ENCODE assay signal across 19 cellular contexts in the genomic region with DNA sequence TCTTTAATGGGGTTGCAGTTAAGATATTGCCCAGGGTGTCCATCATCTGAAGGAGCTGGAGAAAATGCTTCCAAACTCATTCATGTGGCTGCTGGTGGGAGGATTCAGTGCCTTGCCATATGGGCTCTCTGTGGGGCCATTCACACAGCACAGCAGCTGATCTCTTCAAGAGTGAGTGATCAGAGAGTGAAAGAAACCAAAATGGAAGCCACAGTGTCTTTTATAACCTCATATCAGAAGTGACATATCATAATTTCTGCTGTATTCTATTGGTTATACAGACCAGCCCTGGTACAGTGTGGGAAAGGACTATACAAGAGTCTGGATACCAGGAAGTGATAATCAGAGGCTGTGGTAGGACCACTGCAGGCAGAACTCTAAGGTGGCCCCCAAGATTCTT. TPM values are rescaled to one million over a fixed set of nuclear protein-coding genes. Genes with fewer than 3 reads are reported as not detected.
A peak's percentile ranks its signal among the peaks of the same experiment; 100 is the strongest.
DNase-seq lines count a peak whose midpoint lies in the region; ATAC-seq lines count a peak whose summit lies in the region.
"Had no signal": no experiment of that assay in that cellular context is flagged by ENCODE, and none has a peak within 500 bp of the region (broad histone marks: within the 10 kb centered on the region; RNA-seq: fewer than 3 reads in every experiment).

No MANE protein-coding gene starts in this region.

- peaks cover 10% of the 10 kb centered on the region for H3K27me3 Mint-ChIP-seq in activated CD4-positive, alpha-beta T cell treated with anti-CD3 and anti-CD28 coated beads for 36 hours
- no peaks in the 10 kb centered on the region for H3K27me3 Mint-ChIP-seq in activated naive CD4-positive, alpha-beta T cell treated with anti-CD3 and anti-CD28 coated beads for 36 hours (ENCODE audit: low read depth)
- H3K27me3 Mint-ChIP-seq in activated naive CD8-positive, alpha-beta T cell treated with anti-CD3 and anti-CD28 coated beads, Interleukin-2, amount 50 U/mL, for 24 hours: no peaks in the 10 kb centered on the region

- CTCF ChIA-PET in activated CD4-positive, alpha-beta T cell treated with anti-CD3 and anti-CD28 coated beads for 36 hours (lab: Charles Lee): no interaction called here
- CTCF ChIA-PET in activated naive CD4-positive, alpha-beta T cell treated with anti-CD3 and anti-CD28 coated beads for 36 hours (lab: Charles Lee): no interaction called here

- no peak overlapping the region for H3K4me3 Mint-ChIP-seq in activated CD4-positive, alpha-beta T cell treated with anti-CD3 and anti-CD28 coated beads for 36 hours
- no peak overlapping the region for H3K4me3 Mint-ChIP-seq in activated naive CD4-positive, alpha-beta T cell treated with anti-CD3 and anti-CD28 coated beads for 36 hours
- H3K4me3 Mint-ChIP-seq in activated naive CD8-positive, alpha-beta T cell treated with anti-CD3 and anti-CD28 coated beads, Interleukin-2, amount 50 U/mL, for 24 hours: no peak overlapping the region
- H3K4me3 Mint-ChIP-seq: CD4-positive, alpha-beta memory T cell had no signal

- H3K36me3 Mint-ChIP-seq in activated CD4-positive, alpha-beta T cell treated with anti-CD3 and anti-CD28 coated beads for 36 hours (ENCODE audit: low read depth): peaks cover 7% of the 10 kb centered on the region
- peaks cover 10 to 22% of the 10 kb centered on the region in 2 donors for H3K36me3 Mint-ChIP-seq in activated naive CD4-positive, alpha-beta T cell treated with anti-CD3 and anti-CD28 coated beads, Interleukin-2, amount 50 U/mL, for 72 hours
- H3K36me3 Mint-ChIP-seq in activated naive CD4-positive, alpha-beta T cell treated with anti-CD3 and anti-CD28 coated beads for 36 hours (ENCODE audit: low read depth): no peaks in the 10 kb centered on the region
- peaks cover 6% of the 10 kb centered on the region for H3K36me3 Mint-ChIP-seq in activated naive CD8-positive, alpha-beta T cell treated with anti-CD3 and anti-CD28 coated beads, Interleukin-2, amount 50 U/mL, for 24 hours (ENCODE audit: low read depth)

- H3K4me1 Mint-ChIP-seq in activated CD4-positive, alpha-beta T cell treated with anti-CD3 and anti-CD28 coated beads for 36 hours: peaks cover 25% of the 10 kb centered on the region
- H3K4me1 Mint-ChIP-seq in activated naive CD4-positive, alpha-beta T cell treated with anti-CD3 and anti-CD28 coated beads for 36 hours (ENCODE audit: low read depth): peaks cover 18% of the 10 kb centered on the region
- H3K4me1 Mint-ChIP-seq in activated naive CD8-positive, alpha-beta T cell treated with anti-CD3 and anti-CD28 coated beads, Interleukin-2, amount 50 U/mL, for 24 hours: peaks cover 31% of the 10 kb centered on the region

- no peak for DNase-seq in activated CD4-positive, alpha-beta T cell treated with anti-CD3 and anti-CD28 coated beads for 36 hours
- no peak for DNase-seq in activated CD4-positive, alpha-beta T cell treated with anti-CD3 and anti-CD28 coated beads, Interleukin-2, amount 50 U/mL, for 1 hour
- no peak for DNase-seq in activated naive CD4-positive, alpha-beta T cell treated with anti-CD3 and anti-CD28 coated beads, Interleukin-2, amount 50 U/mL, for 72 hours (ENCODE audit: low spot score in 2 of 2)
- DNase-seq in activated naive CD4-positive, alpha-beta T cell treated with anti-CD3 and anti-CD28 coated beads for 36 hours: no peak
- no peak for DNase-seq in activated naive CD8-positive, alpha-beta T cell treated with anti-CD3 and anti-CD28 coated beads, Interleukin-2, amount 50 U/mL, for 24 hours
- DNase-seq in cerebellar cortex (ENCODE audit: low spot score) (no peak), NCI-H2107 treated with DMSO at 0.1 percent for 48 hours (lab: John Stamatoyannopoulos, UW; ENCODE audit: unreplicated experiment) (no peak)
- DNase-seq: CD4-positive, alpha-beta memory T cell; DMS53; NCI-H1417 treated with DMSO at 0.1 percent for 48 hours; NCI-H187 treated with DMSO at 0.1 percent for 48 hours; NCI-H226; NCI-H524; NCI-H82; SHP77 had no signal

- POLR2A ChIA-PET in activated CD4-positive, alpha-beta T cell treated with anti-CD3 and anti-CD28 coated beads for 36 hours (lab: Charles Lee): no interaction called here

- intact Hi-C loops in activated CD4-positive, alpha-beta T cell treated with anti-CD3 and anti-CD28 coated beads for 36 hours (cut with DNase I, micrococcal nuclease): no loop called here
- intact Hi-C loops in activated naive CD4-positive, alpha-beta T cell treated with anti-CD3 and anti-CD28 coated beads for 36 hours (cut with micrococcal nuclease): no loop called here

- no peak overlapping the region for H3K27ac Mint-ChIP-seq in activated CD4-positive, alpha-beta T cell treated with anti-CD3 and anti-CD28 coated beads for 36 hours
- peak overlapping the region; percentile 6 to 13 for H3K27ac Mint-ChIP-seq in activated naive CD4-positive, alpha-beta T cell treated with anti-CD3 and anti-CD28 coated beads, Interleukin-2, amount 50 U/mL, for 72 hours
- no peak overlapping the region for H3K27ac Mint-ChIP-seq in activated naive CD4-positive, alpha-beta T cell treated with anti-CD3 and anti-CD28 coated beads for 36 hours
- H3K27ac Mint-ChIP-seq in activated naive CD8-positive, alpha-beta T cell treated with anti-CD3 and anti-CD28 coated beads, Interleukin-2, amount 50 U/mL, for 24 hours: peak overlapping the region; percentile 71

- ATAC-seq in activated CD4-positive, alpha-beta T cell treated with anti-CD3 and anti-CD28 coated beads for 36 hours: peak; percentile 79
- peak; percentile 56 to 64 for ATAC-seq in activated naive CD4-positive, alpha-beta T cell treated with anti-CD3 and anti-CD28 coated beads, Interleukin-2, amount 50 U/mL, for 72 hours
- peak; percentile 70 for ATAC-seq in activated naive CD8-positive, alpha-beta T cell treated with anti-CD3 and anti-CD28 coated beads, Interleukin-2, amount 50 U/mL, for 24 hours
- no peak for ATAC-seq in GM18502 (IDR thresholded peaks at IDR 0.05; ENCODE audit: poor library complexity, unreplicated experiment)

- H3K9me3 Mint-ChIP-seq in activated CD4-positive, alpha-beta T cell treated with anti-CD3 and anti-CD28 coated beads for 36 hours (ENCODE audit: low read depth): peaks cover 11% of the 10 kb centered on the region
- H3K9me3 Mint-ChIP-seq in activated naive CD4-positive, alpha-beta T cell treated with anti-CD3 and anti-CD28 coated beads, Interleukin-2, amount 50 U/mL, for 72 hours: peaks cover 11 to 17% of the 10 kb centered on the region in 2 donors
- peaks cover 8% of the 10 kb centered on the region for H3K9me3 Mint-ChIP-seq in activated naive CD4-positive, alpha-beta T cell treated with anti-CD3 and anti-CD28 coated beads for 36 hours
- H3K9me3 Mint-ChIP-seq in activated naive CD8-positive, alpha-beta T cell treated with anti-CD3 and anti-CD28 coated beads, Interleukin-2, amount 50 U/mL, for 24 hours: peaks cover 13% of the 10 kb centered on the region

RNA-seq across cellular contexts. Expression of a gene that starts 33.6 kb away (rescaled TPM):
- total RNA-seq in activated CD4-positive, alpha-beta T cell treated with anti-CD3 and anti-CD28 coated beads for 36 hours: under 1 TPM; 0.27 to 0.70 TPM
- total RNA-seq in activated naive CD4-positive, alpha-beta T cell treated with anti-CD3 and anti-CD28 coated beads, Interleukin-2, amount 50 U/mL, for 72 hours: 1 to 10 TPM in 1 of 2 donors, under 1 TPM in 1; 0.43 to 1.8 TPM
- under 1 TPM; 0.22 to 0.26 TPM for total RNA-seq in activated naive CD4-positive, alpha-beta T cell treated with anti-CD3 and anti-CD28 coated beads for 36 hours
- total RNA-seq: A673, H4, RPMI7951 had no signal

Comparison
In these comparisons a context has a peak if more than half of its experiments do, and no peak if none do; other contexts are left out.
1. H3K27ac Mint-ChIP-seq: peak in activated naive CD4-positive, alpha-beta T cell treated with anti-CD3 and anti-CD28 coated beads, Interleukin-2, amount 50 U/mL, for 72 hours (2 of 2) and activated naive CD8-positive, alpha-beta T cell treated with anti-CD3 and anti-CD28 coated beads, Interleukin-2, amount 50 U/mL, for 24 hours (single experiment); none in activated CD4-positive, alpha-beta T cell treated with anti-CD3 and anti-CD28 coated beads for 36 hours (single experiment) and activated naive CD4-positive, alpha-beta T cell treated with anti-CD3 and anti-CD28 coated beads for 36 hours (single experiment).